8 cellular contexts compared by ENCODE assay signal in genomic region chr15:52481915-52482314, GRCh38. TPM values are rescaled to one million over a fixed set of nuclear protein-coding genes. Genes with fewer than 3 reads are reported as not detected.
DNase-seq lines count a peak whose midpoint lies in the region; ATAC-seq, FAIRE-seq and TF ChIP-seq lines count a peak whose summit lies in the region.

No MANE protein-coding gene starts in this region.

- WGBS in pancreas, 2 donors: 82 to 85% methylated on average over 3 of the region's 3 CpGs

- intact Hi-C loops in pancreas (cut with DNase I): no loop called here

- ATAC-seq in GM18520 (IDR thresholded peaks at IDR 0.05; ENCODE audit: unreplicated experiment) (peak; percentile 97), HG03025 (IDR thresholded peaks at IDR 0.05; ENCODE audit: low FRiP score, unreplicated experiment) (peak; percentile 94), pancreas (peak in 3 of 4 donors; percentile 65 to 89 (median 83))

- DNase-seq in A172 (ENCODE audit: low spot score) (peak; percentile 80), SIG-M5 (lab: John Stamatoyannopoulos, UW) (peak; percentile 86), pancreas (no peak), mesenteric fat pad (ENCODE audit: low spot score) (no peak), cerebellar cortex (ENCODE audit: low spot score) (no peak)
- DNase-seq in central memory CD4-positive, alpha-beta T cell: peak; percentile 88

- H3K9me3 ChIP-seq in pancreas: no peaks in the 10 kb centered on the region

- no peaks in the 10 kb centered on the region for H3K27me3 ChIP-seq in pancreas

- no peak for FAIRE-seq in pancreas (lab: Jason Lieb, UNC)

- no peaks in the 10 kb centered on the region for H3K36me3 ChIP-seq in pancreas

- no peak for TF ChIP-seq CTCF in pancreas (IDR thresholded peaks at IDR 0.05)

- peaks cover 0 to 3% (median 0%) of the 10 kb centered on the region in 3 donors for H3K4me1 ChIP-seq in pancreas

- H3K27ac ChIP-seq in pancreas: no peak overlapping the region

- no peak overlapping the region for H3K4me3 ChIP-seq in pancreas

RNA-seq across cellular contexts. Expression of gene MYO5A, which starts 46.8 kb away (rescaled TPM):
- 23.9 and 33.4 TPM in 2 replicates for total RNA-seq in A172 (2014; rRNA removed; shearing (Covaris generic))
- total RNA-seq in pancreas (10 to 100 TPM in 3 of 6 donors, 1 to 10 TPM in 3; 7.2 to 11.9 (median 9.8) TPM), mesenteric fat pad (67.8 TPM)
- polyA plus RNA-seq in pancreas: 1 to 10 TPM; 2.4 to 3.1 TPM

Comparison
In these comparisons a context has a peak if more than half of its experiments do, and no peak if none do; other contexts are left out.
1. DNase-seq: peak in A172 (single experiment), SIG-M5 (single experiment) and central memory CD4-positive, alpha-beta T cell (single experiment); none in pancreas (0 of 6), mesenteric fat pad (single experiment) and cerebellar cortex (single experiment).
2. Peak in every context shown above with its lines, with median percentiles within 50 percentile points of each other: ATAC-seq.